ENCODE assay signal across 9 cellular contexts in genomic region chr10:46019541-46020343, GRCh38. TPM values are rescaled to one million over a fixed set of nuclear protein-coding genes. Genes with fewer than 3 reads are reported as not detected.
DNase-seq lines count a peak whose midpoint lies in the region; ATAC-seq and TF ChIP-seq lines count a peak whose summit lies in the region.
"Had no signal": no experiment of that assay in that cellular context is flagged by ENCODE, and none has a peak within 500 bp of the region (broad histone marks: within the 10 kb centered on the region; RNA-seq: fewer than 3 reads in every experiment).

No MANE protein-coding gene starts in this region.

- CTCF ChIA-PET in activated B cell treated with CpG ODN at 0.5 μM for 24 hours (lab: Charles Lee) = interaction anchor here (0.7 to 1.1 kb wide), 2 partner anchors 9 kb away, joined by 3 read pairs; no protein-coding TSS in a partner anchor

- H3K9ac ChIP-seq in MM.1S (ENCODE audit: low read length) = no peak overlapping the region

- no peak overlapping the region for H3K27ac Mint-ChIP-seq in GM23338
- peak overlapping the region; percentile 41 for H3K27ac Mint-ChIP-seq in activated B cell treated with CpG ODN at 0.5 μM for 24 hours

- H3K4me1 ChIP-seq in GM23338 (ENCODE audit: insufficient read depth) (peaks cover 37% of the 10 kb centered on the region), MM.1S (ENCODE audit: low read length) (no peaks in the 10 kb centered on the region)

- ATAC-seq in GM23338 (peak; percentile 5; the same call in 1 of the 3 replicates), activated B cell treated with CpG ODN at 0.5 μM for 24 hours (ENCODE audit: low read depth) (peak; percentile 19), left ventricle myocardium superior (peak; percentile 64)

- H3K27ac ChIP-seq in GM23338 (ENCODE audit: low read depth) (no peak overlapping the region), skin epidermis (peak overlapping the region in 14 of 21 experiments; percentile 2 to 77 (median 44)), MM.1S (ENCODE audit: low read length) (no peak overlapping the region)

- H3F3A ChIP-seq in GM23338 (replicated peaks; ENCODE audit: low read depth) (no peaks in the 10 kb centered on the region), MM.1S (ENCODE audit: insufficient read depth, low read length) (peaks cover 10% of the 10 kb centered on the region; the same call in 1 of the 2 replicates)

- H3K4me3 Mint-ChIP-seq in GM23338 = no peak overlapping the region; the same call in 2 of the 3 replicates
- H3K4me3 Mint-ChIP-seq in activated B cell treated with CpG ODN at 0.5 μM for 24 hours = peak overlapping the region; percentile 13

- no peaks in the 10 kb centered on the region; the same call in 2 of the 3 replicates for H3K9me3 Mint-ChIP-seq in GM23338
- H3K9me3 Mint-ChIP-seq in activated B cell treated with CpG ODN at 0.5 μM for 24 hours = no peaks in the 10 kb centered on the region

- intact Hi-C loops in activated B cell treated with CpG ODN at 0.5 μM for 24 hours (cut with micrococcal nuclease) = loop anchor here (1.0 to 10.0 kb wide), 3 partner anchors 11 to 645 kb away; partner anchors contain the start of genes ALOX5 and NCOA4
- intact Hi-C loops in left ventricle myocardium superior (cut with micrococcal nuclease) = no loop called here

- POLR2A ChIA-PET in activated B cell treated with CpG ODN at 0.5 μM for 24 hours (lab: Charles Lee) = interaction anchor here (1.4 kb wide), 1 partner anchor 425 kb away, joined by 3 read pairs; no protein-coding TSS in a partner anchor

- H3K27me3 Mint-ChIP-seq in GM23338 (ENCODE audit: insufficient read depth, low read depth, poor library complexity) (no peaks in the 10 kb centered on the region), activated B cell treated with CpG ODN at 0.5 μM for 24 hours (no peaks in the 10 kb centered on the region)

- no peaks in the 10 kb centered on the region for H3K9me2 ChIP-seq in GM23338 (ENCODE audit: insufficient read depth)
- no peaks in the 10 kb centered on the region for H3K9me2 ChIP-seq in MM.1S (replicated peaks; ENCODE audit: insufficient read depth, low read length)

- H3K9me3 ChIP-seq in MM.1S (replicated peaks; ENCODE audit: insufficient read depth, low read length) = no peaks in the 10 kb centered on the region

- H3K27me3 ChIP-seq in GM23338 (ENCODE audit: insufficient read depth) = no peaks in the 10 kb centered on the region
- H3K27me3 ChIP-seq in MM.1S (replicated peaks; ENCODE audit: insufficient read depth, low read length) = no peaks in the 10 kb centered on the region

- H3K79me2 ChIP-seq in GM23338 (replicated peaks; ENCODE audit: insufficient read depth) (peaks cover 89% of the 10 kb centered on the region), MM.1S (ENCODE audit: low read length) (peaks cover 100% of the 10 kb centered on the region)

- DNase-seq in GM23338 (ENCODE audit: low spot score) = peak; percentile 20
- no peak for DNase-seq in activated B cell treated with CpG ODN at 0.5 μM for 24 hours
- DNase-seq in left ventricle myocardium superior = no peak
- no peak for DNase-seq in MM.1S
- DNase-seq in NCI-H2081 (lab: John Stamatoyannopoulos, UW) = no peak
- DNase-seq in NCI-H1048 (lab: John Stamatoyannopoulos, UW) = no peak
- DNase-seq in stimulated activated CD4-positive, alpha-beta T cell treated with anti-CD3 and anti-CD28 coated beads, Interleukin-12 subunit alpha, Interleukin-12 subunit beta, amount 100 ng/mL, for 4 hours = no peak

- peaks cover 26% of the 10 kb centered on the region for H3K4me1 Mint-ChIP-seq in GM23338
- peaks cover 64% of the 10 kb centered on the region for H3K4me1 Mint-ChIP-seq in activated B cell treated with CpG ODN at 0.5 μM for 24 hours

- no peak for TF ChIP-seq CTCF in GM23338 (conservative IDR thresholded peaks at IDR 0.05; ENCODE audit: low read depth in 2 of 2)
- TF ChIP-seq CTCF in activated B cell treated with CpG ODN at 0.5 μM for 24 hours (IDR thresholded peaks at IDR 0.05) = no peak
- no peak for TF ChIP-seq CTCF in MM.1S (IDR thresholded peaks at IDR 0.05; ENCODE audit: low read length)

- H2AFZ ChIP-seq in GM23338 = no peak overlapping the region
- no peak overlapping the region for H2AFZ ChIP-seq in MM.1S (ENCODE audit: low read length)

- H3K36me3 Mint-ChIP-seq in GM23338 (ENCODE audit: low read depth) (peaks cover 7% of the 10 kb centered on the region; the same call in 2 of the 3 replicates), activated B cell treated with CpG ODN at 0.5 μM for 24 hours (ENCODE audit: low read depth) (peaks cover 30% of the 10 kb centered on the region)

- H4K20me1 ChIP-seq in GM23338 (replicated peaks; ENCODE audit: insufficient read depth) = peaks cover 30% of the 10 kb centered on the region
- H4K20me1 ChIP-seq in MM.1S (ENCODE audit: insufficient read depth, low read length) = peaks cover 68% of the 10 kb centered on the region

- H3K36me3 ChIP-seq in GM23338 (ENCODE audit: insufficient read depth) (no peaks in the 10 kb centered on the region; the same call in 1 of the 2 replicates), MM.1S (replicated peaks; ENCODE audit: insufficient read depth, low read length) (0 out of 2 replicates have a peak, but pooled peaks cover 2% of the 10 kb centered on the region)

- H3K4me2 ChIP-seq in GM23338 (peak overlapping the region; percentile 0; the same call in 1 of the 2 replicates), MM.1S (ENCODE audit: low read depth, low read length) (no peak overlapping the region)

- H3K4me3 ChIP-seq in GM23338 (no peak overlapping the region), skin epidermis (no peak overlapping the region), MM.1S (ENCODE audit: low read length) (no peak overlapping the region)

TF ChIP-seq in GM23338, 12 proteins besides CTCF, POLR2A, EP300 and RAD21 (continues in another document):
- TF ChIP-seq ETS1 (IDR thresholded peaks at IDR 0.05) (no peak), NANOG (IDR thresholded peaks at IDR 0.05; ENCODE audit: borderline replicate concordance) (no peak), CREB1 (CRISPR knock-in tag; IDR thresholded peaks at IDR 0.05; ENCODE audit: low read depth) (no peak), POLR2AphosphoS5 (IDR thresholded peaks at IDR 0.05; ENCODE audit: low read depth) (no peak), EZH2phosphoT487 (IDR thresholded peaks at IDR 0.05; ENCODE audit: unreplicated experiment) (no peak), JUNB (IDR thresholded peaks at IDR 0.05; ENCODE audit: unreplicated experiment) (no peak), EZH2 (IDR thresholded peaks at IDR 0.05; ENCODE audit: low read depth, unreplicated experiment) (no peak)
- TF ChIP-seq, protein P1, sequence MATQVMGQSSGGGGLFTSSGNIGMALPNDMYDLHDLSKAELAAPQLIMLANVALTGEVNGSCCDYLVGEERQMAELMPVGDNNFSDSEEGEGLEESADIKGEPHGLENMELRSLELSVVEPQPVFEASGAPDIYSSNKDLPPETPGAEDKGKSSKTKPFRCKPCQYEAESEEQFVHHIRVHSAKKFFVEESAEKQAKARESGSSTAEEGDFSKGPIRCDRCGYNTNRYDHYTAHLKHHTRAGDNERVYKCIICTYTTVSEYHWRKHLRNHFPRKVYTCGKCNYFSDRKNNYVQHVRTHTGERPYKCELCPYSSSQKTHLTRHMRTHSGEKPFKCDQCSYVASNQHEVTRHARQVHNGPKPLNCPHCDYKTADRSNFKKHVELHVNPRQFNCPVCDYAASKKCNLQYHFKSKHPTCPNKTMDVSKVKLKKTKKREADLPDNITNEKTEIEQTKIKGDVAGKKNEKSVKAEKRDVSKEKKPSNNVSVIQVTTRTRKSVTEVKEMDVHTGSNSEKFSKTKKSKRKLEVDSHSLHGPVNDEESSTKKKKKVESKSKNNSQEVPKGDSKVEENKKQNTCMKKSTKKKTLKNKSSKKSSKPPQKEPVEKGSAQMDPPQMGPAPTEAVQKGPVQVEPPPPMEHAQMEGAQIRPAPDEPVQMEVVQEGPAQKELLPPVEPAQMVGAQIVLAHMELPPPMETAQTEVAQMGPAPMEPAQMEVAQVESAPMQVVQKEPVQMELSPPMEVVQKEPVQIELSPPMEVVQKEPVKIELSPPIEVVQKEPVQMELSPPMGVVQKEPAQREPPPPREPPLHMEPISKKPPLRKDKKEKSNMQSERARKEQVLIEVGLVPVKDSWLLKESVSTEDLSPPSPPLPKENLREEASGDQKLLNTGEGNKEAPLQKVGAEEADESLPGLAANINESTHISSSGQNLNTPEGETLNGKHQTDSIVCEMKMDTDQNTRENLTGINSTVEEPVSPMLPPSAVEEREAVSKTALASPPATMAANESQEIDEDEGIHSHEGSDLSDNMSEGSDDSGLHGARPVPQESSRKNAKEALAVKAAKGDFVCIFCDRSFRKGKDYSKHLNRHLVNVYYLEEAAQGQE (IDR thresholded peaks at IDR 0.05; ENCODE audit: unreplicated experiment) = no peak

RNA-seq across cellular contexts. Expression of gene NCOA4, which starts 10.7 kb away (rescaled TPM):
- total RNA-seq in GM23338 (2014; rRNA removed; shearing (Covaris generic)) = 76.9 and 79.8 TPM in 2 replicates
- 24.0 and 24.9 TPM in 2 replicates for polyA plus RNA-seq in GM23338 (2016; fragmentation: Nextera tagmentation; extraction: Ambion mirVana)
- total RNA-seq in activated B cell treated with CpG ODN at 0.5 μM for 24 hours = 94.5 and 94.9 TPM in 2 replicates
- total RNA-seq in left ventricle myocardium superior = 333 TPM

RNA-seq across cellular contexts. Expression of gene MSMB, which starts 26.3 kb away (rescaled TPM):
- not detected in 2 replicates for total RNA-seq in GM23338 (2014; rRNA removed; shearing (Covaris generic))
- not detected in 2 replicates for polyA plus RNA-seq in GM23338 (2016; fragmentation: Nextera tagmentation; extraction: Ambion mirVana)
- total RNA-seq in activated B cell treated with CpG ODN at 0.5 μM for 24 hours (not detected in 2 replicates), left ventricle myocardium superior (not detected)
- total RNA-seq: dermis microvascular lymphatic vessel endothelial cell had no signal

RNA-seq across cellular contexts. Expression of gene TIMM23, which starts 47.5 kb away (rescaled TPM):
- 110 and 120 TPM in 2 replicates for total RNA-seq in GM23338 (2014; rRNA removed; shearing (Covaris generic))
- polyA plus RNA-seq in GM23338 (2016; fragmentation: Nextera tagmentation; extraction: Ambion mirVana) = 199 and 218 TPM in 2 replicates
- 47.2 and 50.1 TPM in 2 replicates for total RNA-seq in activated B cell treated with CpG ODN at 0.5 μM for 24 hours
- total RNA-seq in left ventricle myocardium superior = 89.7 TPM

Comparison
In these comparisons a context has a peak if more than half of its experiments do, and no peak if none do; other contexts are left out.
1. ATAC-seq: peak in every context shown above with its lines; median percentile 64 in left ventricle myocardium superior; 19 in activated B cell treated with CpG ODN at 0.5 μM for 24 hours; 5 in GM23338.
2. H3K27ac ChIP-seq: peak in skin epidermis (14 of 21); none in GM23338 (single experiment) and MM.1S (single experiment).